In the genomic region with DNA sequence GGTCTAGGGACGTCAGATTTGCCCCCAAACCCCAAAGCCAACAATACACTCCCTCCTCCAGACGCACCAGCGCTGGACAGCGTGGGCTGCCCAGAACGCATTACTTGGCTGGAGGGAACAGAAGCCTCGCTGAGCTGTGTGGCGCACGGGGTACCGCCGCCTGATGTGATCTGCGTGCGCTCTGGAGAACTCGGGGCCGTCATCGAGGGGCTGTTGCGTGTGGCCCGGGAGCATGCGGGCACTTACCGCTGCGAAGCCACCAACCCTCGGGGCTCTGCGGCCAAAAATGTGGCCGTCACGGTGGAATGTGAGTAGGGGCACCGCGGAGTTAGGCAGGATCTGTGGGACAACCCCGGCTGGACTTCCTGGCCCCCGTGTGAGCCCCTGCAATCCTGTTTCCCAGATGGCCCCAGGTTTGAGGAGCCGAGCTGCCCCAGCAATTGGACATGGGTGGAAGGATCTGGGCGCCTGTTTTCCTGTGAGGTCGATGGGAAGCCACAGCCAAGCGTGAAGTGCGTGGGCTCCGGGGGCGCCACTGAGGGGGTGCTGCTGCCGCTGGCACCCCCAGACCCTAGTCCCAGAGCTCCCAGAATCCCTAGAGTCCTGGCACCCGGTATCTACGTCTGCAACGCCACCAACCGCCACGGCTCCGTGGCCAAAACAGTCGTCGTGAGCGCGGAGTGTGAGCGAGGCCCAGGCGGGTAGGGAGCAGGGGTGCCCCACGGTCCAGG, we compare ENCODE assay signal across 23 cellular contexts. TPM values are rescaled to one million over a fixed set of nuclear protein-coding genes. Genes with fewer than 3 reads are reported as not detected.
DNase-seq lines count a peak whose midpoint lies in the region; ATAC-seq and TF ChIP-seq lines count a peak whose summit lies in the region.
"Had no signal": no experiment of that assay in that cellular context is flagged by ENCODE, and none has a peak within 500 bp of the region (broad histone marks: within the 10 kb centered on the region; RNA-seq: fewer than 3 reads in every experiment).

No MANE protein-coding gene starts in this region.

- peaks cover 2% of the 10 kb centered on the region for H3K9me3 Mint-ChIP-seq in activated naive CD4-positive, alpha-beta T cell treated with anti-CD3 and anti-CD28 coated beads, Interleukin-2, amount 10 ng/mL, durations not matched to agents 7 days and 5 days
- no peaks in the 10 kb centered on the region for H3K9me3 Mint-ChIP-seq in activated naive CD4-positive, alpha-beta T cell treated with anti-CD3 and anti-CD28 coated beads for 36 hours
- H3K9me3 Mint-ChIP-seq in stimulated activated naive B cell treated with anti-CD40 and anti-IgM and Interleukin-4, amounts not matched to agents 10 μg/mL and 1 μg/mL and 100 μg/mL, for 72 hours, result peaks cover 0 to 4% of the 10 kb centered on the region in 2 donors
- H3K9me3 Mint-ChIP-seq: activated CD4-positive, alpha-beta memory T cell treated with anti-CD3 and anti-CD28 coated beads, Interleukin-2, amount 10 ng/mL, durations not matched to agents 7 days and 5 days; activated naive CD8-positive, alpha-beta T cell treated with anti-CD3 and anti-CD28 coated beads, Interleukin-2, amount 50 U/mL, for 24 hours had no signal

- H3K27ac ChIP-seq in WERI-Rb-1 (peak overlapping the region; percentile 87), esophagus muscularis mucosa (replicated peaks in 1 of 4) (no peak overlapping the region)
- H3K27ac ChIP-seq: C4-2B, dorsolateral prefrontal cortex, gastrocnemius medialis, uterus had no signal

- TF ChIP-seq EP300 in esophagus muscularis mucosa (IDR thresholded peaks at IDR 0.05), result no peak

- no peak for TF ChIP-seq POLR2A in esophagus muscularis mucosa (IDR thresholded peaks at IDR 0.05; ENCODE audit: low read depth)

- no peaks in the 10 kb centered on the region for H3K9me3 ChIP-seq in WERI-Rb-1 (ENCODE audit: severe bottlenecking)
- no peaks in the 10 kb centered on the region for H3K9me3 ChIP-seq in iPS-15b (ENCODE audit: control insufficient read depth, insufficient read depth, low read length)
- no peaks in the 10 kb centered on the region for H3K9me3 ChIP-seq in esophagus muscularis mucosa
- H3K9me3 ChIP-seq: gastrocnemius medialis, uterus had no signal

- H3K4me1 ChIP-seq in iPS-15b (ENCODE audit: control insufficient read depth, insufficient read depth, low read length) (no peaks in the 10 kb centered on the region), esophagus muscularis mucosa (peaks cover 46 to 75% (median 71%) of the 10 kb centered on the region in 4 donors)

- TF ChIP-seq CTCF in WERI-Rb-1 (IDR thresholded peaks at IDR 0.05; ENCODE audit: low read depth, low read length) (no peak), esophagus muscularis mucosa (IDR thresholded peaks at IDR 0.05) (no peak)

- ATAC-seq in stimulated activated naive B cell treated with anti-CD40 and anti-IgM and Interleukin-4, amounts not matched to agents 10 μg/mL and 1 μg/mL and 100 μg/mL, for 72 hours (replicated peaks), result no peak
- ATAC-seq: activated naive CD8-positive, alpha-beta T cell treated with anti-CD3 and anti-CD28 coated beads, Interleukin-2, amount 50 U/mL, for 24 hours; gastrocnemius medialis had no signal

- H3K36me3 ChIP-seq in WERI-Rb-1 (peaks cover 25% of the 10 kb centered on the region), iPS-15b (ENCODE audit: control insufficient read depth, insufficient read depth, low read length) (no peaks in the 10 kb centered on the region), esophagus muscularis mucosa (no peaks in the 10 kb centered on the region)
- H3K36me3 ChIP-seq: gastrocnemius medialis, uterus had no signal

- peaks cover 59% of the 10 kb centered on the region for H3K4me1 Mint-ChIP-seq in activated naive CD4-positive, alpha-beta T cell treated with anti-CD3 and anti-CD28 coated beads, Interleukin-2, amount 10 ng/mL, durations not matched to agents 7 days and 5 days
- H3K4me1 Mint-ChIP-seq in activated naive CD4-positive, alpha-beta T cell treated with anti-CD3 and anti-CD28 coated beads for 36 hours (ENCODE audit: low read depth), result peaks cover 54% of the 10 kb centered on the region
- peaks cover 36 to 66% of the 10 kb centered on the region in 2 donors for H3K4me1 Mint-ChIP-seq in stimulated activated naive B cell treated with anti-CD40 and anti-IgM and Interleukin-4, amounts not matched to agents 10 μg/mL and 1 μg/mL and 100 μg/mL, for 72 hours

- no peak overlapping the region for H3K9ac ChIP-seq in iPS-15b (ENCODE audit: low read depth, low read length)

- H3K4me3 ChIP-seq in WERI-Rb-1 (ENCODE audit: low read depth, low read length) (peak overlapping the region; percentile 57), iPS-15b (ENCODE audit: low read depth, low read length) (peak overlapping the region; percentile 26), esophagus muscularis mucosa (no peak overlapping the region)
- H3K4me3 ChIP-seq: uterus had no signal

- no peak overlapping the region for H3K4me3 Mint-ChIP-seq in activated naive CD4-positive, alpha-beta T cell treated with anti-CD3 and anti-CD28 coated beads, Interleukin-2, amount 10 ng/mL, durations not matched to agents 7 days and 5 days
- no peak overlapping the region for H3K4me3 Mint-ChIP-seq in activated naive CD4-positive, alpha-beta T cell treated with anti-CD3 and anti-CD28 coated beads for 36 hours
- H3K4me3 Mint-ChIP-seq in stimulated activated naive B cell treated with anti-CD40 and anti-IgM and Interleukin-4, amounts not matched to agents 10 μg/mL and 1 μg/mL and 100 μg/mL, for 72 hours, result no peak overlapping the region

- intact Hi-C loops in activated naive CD4-positive, alpha-beta T cell treated with anti-CD3 and anti-CD28 coated beads for 36 hours (cut with micrococcal nuclease), result no loop called here
- intact Hi-C loops in esophagus muscularis mucosa (cut with DNase I), result no loop called here

- H3K36me3 Mint-ChIP-seq in activated naive CD4-positive, alpha-beta T cell treated with anti-CD3 and anti-CD28 coated beads, Interleukin-2, amount 10 ng/mL, durations not matched to agents 7 days and 5 days, result peaks cover 17% of the 10 kb centered on the region
- H3K36me3 Mint-ChIP-seq in activated naive CD4-positive, alpha-beta T cell treated with anti-CD3 and anti-CD28 coated beads for 36 hours (ENCODE audit: low read depth), result peaks cover 1% of the 10 kb centered on the region
- H3K36me3 Mint-ChIP-seq in stimulated activated naive B cell treated with anti-CD40 and anti-IgM and Interleukin-4, amounts not matched to agents 10 μg/mL and 1 μg/mL and 100 μg/mL, for 72 hours, result peaks cover 5 to 14% of the 10 kb centered on the region in 2 donors

- H3K27me3 ChIP-seq in WERI-Rb-1 (ENCODE audit: insufficient read depth, low read depth, severe bottlenecking), result peaks cover 9% of the 10 kb centered on the region
- H3K27me3 ChIP-seq in iPS-15b (ENCODE audit: control insufficient read depth, insufficient read depth, low read length), result peaks cover 76% of the 10 kb centered on the region
- H3K27me3 ChIP-seq in esophagus muscularis mucosa, result peaks cover 16 to 100% (median 82%) of the 10 kb centered on the region in 4 donors

- H3K27me3 Mint-ChIP-seq in activated naive CD4-positive, alpha-beta T cell treated with anti-CD3 and anti-CD28 coated beads, Interleukin-2, amount 10 ng/mL, durations not matched to agents 7 days and 5 days, result peaks cover 100% of the 10 kb centered on the region
- peaks cover 63% of the 10 kb centered on the region for H3K27me3 Mint-ChIP-seq in activated naive CD4-positive, alpha-beta T cell treated with anti-CD3 and anti-CD28 coated beads for 36 hours (ENCODE audit: low read depth)
- peaks cover 58 to 76% of the 10 kb centered on the region in 2 donors for H3K27me3 Mint-ChIP-seq in stimulated activated naive B cell treated with anti-CD40 and anti-IgM and Interleukin-4, amounts not matched to agents 10 μg/mL and 1 μg/mL and 100 μg/mL, for 72 hours

- peak overlapping the region; percentile 88 for H3K27ac Mint-ChIP-seq in activated naive CD4-positive, alpha-beta T cell treated with anti-CD3 and anti-CD28 coated beads, Interleukin-2, amount 10 ng/mL, durations not matched to agents 7 days and 5 days
- no peak overlapping the region for H3K27ac Mint-ChIP-seq in activated naive CD4-positive, alpha-beta T cell treated with anti-CD3 and anti-CD28 coated beads for 36 hours
- H3K27ac Mint-ChIP-seq in stimulated activated naive B cell treated with anti-CD40 and anti-IgM and Interleukin-4, amounts not matched to agents 10 μg/mL and 1 μg/mL and 100 μg/mL, for 72 hours, result peak overlapping the region; percentile 68
- H3K27ac Mint-ChIP-seq: activated naive CD8-positive, alpha-beta T cell treated with anti-CD3 and anti-CD28 coated beads, Interleukin-2, amount 50 U/mL, for 24 hours had no signal

- 32% methylated on average over 33 of the region's 49 CpGs for WGBS in esophagus muscularis mucosa

- DNase-seq in activated naive CD4-positive, alpha-beta T cell treated with anti-CD3 and anti-CD28 coated beads, Interleukin-2, amount 10 ng/mL, durations not matched to agents 7 days and 5 days, result no peak
- DNase-seq in activated naive CD4-positive, alpha-beta T cell treated with anti-CD3 and anti-CD28 coated beads for 36 hours, result no peak
- no peak for DNase-seq in WERI-Rb-1
- no peak for DNase-seq in stimulated activated naive B cell treated with anti-CD40 and anti-IgM and Interleukin-4, amounts not matched to agents 10 μg/mL and 1 μg/mL and 100 μg/mL, for 72 hours
- DNase-seq in HT-29 (ENCODE audit: low spot score), result no peak
- DNase-seq in NCI-H748 (lab: John Stamatoyannopoulos, UW; ENCODE audit: unreplicated experiment), result no peak
- DNase-seq in esophagus muscularis mucosa (ENCODE audit: extremely low spot score), result no peak
- DNase-seq: ACHN; activated CD4-positive, alpha-beta memory T cell treated with anti-CD3 and anti-CD28 coated beads, Interleukin-2, amount 10 ng/mL, durations not matched to agents 7 days and 5 days; DMS79 treated with DMSO at 0.1 percent for 48 hours; dorsolateral prefrontal cortex; gastrocnemius medialis; kidney glomerular epithelial cell; mammary epithelial cell; NCI-H1417; NCI-H524; uterus had no signal

- CTCF ChIA-PET in activated naive CD4-positive, alpha-beta T cell treated with anti-CD3 and anti-CD28 coated beads, Interleukin-2, amount 10 ng/mL, durations not matched to agents 7 days and 5 days (lab: Charles Lee), result interaction anchor here (1.9 kb wide), 1 partner anchor 35 kb away, joined by 5 read pairs; no protein-coding TSS in a partner anchor
- CTCF ChIA-PET in activated naive CD4-positive, alpha-beta T cell treated with anti-CD3 and anti-CD28 coated beads for 36 hours (lab: Charles Lee), result no interaction called here

RNA-seq across cellular contexts. Expression of gene ICAM5, which starts 4.0 kb away (rescaled TPM):
- total RNA-seq in activated naive CD4-positive, alpha-beta T cell treated with anti-CD3 and anti-CD28 coated beads for 36 hours, result under 1 TPM; 0.72 to 0.81 TPM
- 0.34 and 0.56 TPM in 2 replicates for total RNA-seq in HT-29 (2014; rRNA removed; shearing (Covaris generic))
- total RNA-seq in esophagus muscularis mucosa, result under 1 TPM; 0.23 to 0.45 (median 0.37) TPM
- total RNA-seq: gastrocnemius medialis, skeletal muscle tissue had no signal

RNA-seq across cellular contexts. Expression of gene ICAM4, which starts 7.0 kb away (rescaled TPM):
- not detected for total RNA-seq in activated naive CD4-positive, alpha-beta T cell treated with anti-CD3 and anti-CD28 coated beads for 36 hours
- 0.69 TPM in 1 of 2 replicates, not detected in the other for total RNA-seq in HT-29 (2014; rRNA removed; shearing (Covaris generic))
- under 1 TPM in 3 of 4 donors, not detected in 1; 0.29 to 0.78 (median 0.66) TPM for total RNA-seq in esophagus muscularis mucosa
- total RNA-seq: gastrocnemius medialis, HT1080, LHCN-M2 had no signal

RNA-seq across cellular contexts. Expression of gene ZGLP1, which starts 15.8 kb away (rescaled TPM):
- total RNA-seq in activated naive CD4-positive, alpha-beta T cell treated with anti-CD3 and anti-CD28 coated beads for 36 hours, result 1 to 10 TPM in 1 of 2 experiments, under 1 TPM in 1; 0.86 to 1.1 TPM
- total RNA-seq in HT-29 (2014; rRNA removed; shearing (Covaris generic)), result 0.16 and 0.51 TPM in 2 replicates
- 1 to 10 TPM in 3 of 4 donors, under 1 TPM in 1; 0.58 to 1.2 (median 1.2) TPM for total RNA-seq in esophagus muscularis mucosa

RNA-seq across cellular contexts. Expression of gene FDX2, which starts 22.0 kb away (rescaled TPM):
- 1 to 10 TPM; 9.5 to 9.7 TPM for total RNA-seq in activated naive CD4-positive, alpha-beta T cell treated with anti-CD3 and anti-CD28 coated beads for 36 hours
- total RNA-seq in HT-29 (2014; rRNA removed; shearing (Covaris generic)), result 50.2 and 50.9 TPM in 2 replicates
- total RNA-seq in esophagus muscularis mucosa, result 10 to 100 TPM; 16.6 to 29.6 (median 26.5) TPM

RNA-seq across cellular contexts. Expression of gene ICAM1, which starts 22.9 kb away (rescaled TPM):
- total RNA-seq in activated naive CD4-positive, alpha-beta T cell treated with anti-CD3 and anti-CD28 coated beads for 36 hours, result 10 to 100 TPM; 11.5 to 12.0 TPM
- total RNA-seq in HT-29 (2014; rRNA removed; shearing (Covaris generic)), result 4.6 and 4.8 TPM in 2 replicates
- 10 to 100 TPM; 15.8 to 63.5 (median 18.4) TPM for total RNA-seq in esophagus muscularis mucosa

Comparison
In these comparisons a context has a peak if more than half of its experiments do, and no peak if none do; other contexts are left out.
1. H3K4me3 ChIP-seq: peak in WERI-Rb-1 (single experiment) and iPS-15b (single experiment); none in esophagus muscularis mucosa (0 of 4).